ENCODE assay signal across 13 cellular contexts in the genomic region with DNA sequence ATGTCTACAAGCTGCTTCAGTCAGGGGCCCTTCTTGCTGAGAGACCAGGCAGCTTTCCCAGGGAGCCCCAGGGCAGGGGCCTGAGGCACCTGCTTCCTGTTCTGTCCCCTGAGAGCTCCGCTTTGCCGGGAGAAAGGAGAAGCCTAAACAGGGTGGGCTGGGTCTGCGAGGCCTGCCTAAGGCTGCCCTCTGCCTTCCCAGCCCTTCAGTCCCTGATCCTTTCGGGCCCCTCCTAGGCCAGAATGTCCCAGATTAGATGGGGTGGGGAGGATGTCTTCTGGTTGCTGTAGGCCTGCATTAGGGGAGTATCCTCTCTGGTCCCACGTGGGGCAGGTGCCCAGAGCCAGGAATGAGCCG.
DNase-seq lines count a peak whose midpoint lies in the region; ATAC-seq and TF ChIP-seq lines count a peak whose summit lies in the region.
"Had no signal": no experiment of that assay in that cellular context is flagged by ENCODE, and none has a peak within 500 bp of the region (broad histone marks: within the 10 kb centered on the region; RNA-seq: fewer than 3 reads in every experiment).

No MANE protein-coding gene starts in this region.

- H3K27ac Mint-ChIP-seq in progenitor cell of endocrine pancreas (peak overlapping the region; percentile 100), T-helper 17 cell (no peak overlapping the region)
- H3K27ac Mint-ChIP-seq: dendritic cell treated with granulocyte-macrophage colony-stimulating factor and Interleukin-4, amounts not matched to agents 40 ng/mL and 50 ng/mL, for 4 days had no signal

- DNase-seq in GM23248 (no peak), NCI-H2171 treated with DMSO at 0.1 percent for 48 hours (lab: John Stamatoyannopoulos, UW) (peak; percentile 45), esophagus muscularis mucosa (ENCODE audit: extremely low spot score) (no peak), progenitor cell of endocrine pancreas (ENCODE audit: low spot score, unreplicated experiment) (no peak), T-helper 17 cell (no peak)
- DNase-seq in activated T-cell treated with anti-CD3 and anti-CD28 coated beads, Interleukin-2, amount 50 U/mL, for 48 hours: no peak
- DNase-seq: DND-41, naive B cell, NCI-H510A had no signal

- H3F3A ChIP-seq in GM23248 (ENCODE audit: insufficient read depth): peaks cover 18% of the 10 kb centered on the region

- H3K4me2 ChIP-seq in GM23248 (ENCODE audit: unreplicated experiment): peak overlapping the region; percentile 46

- H3K27me3 Mint-ChIP-seq in progenitor cell of endocrine pancreas (no peaks in the 10 kb centered on the region), T-helper 17 cell (peaks cover 16% of the 10 kb centered on the region)

- no peak overlapping the region for H3K9ac ChIP-seq in GM23248

- H3K36me3 ChIP-seq in GM23248 (ENCODE audit: low read depth) (no peaks in the 10 kb centered on the region), esophagus muscularis mucosa (no peaks in the 10 kb centered on the region)

- no peaks in the 10 kb centered on the region for H3K27me3 ChIP-seq in GM23248 (replicated peaks; ENCODE audit: insufficient read depth)
- H3K27me3 ChIP-seq in esophagus muscularis mucosa: no peaks in the 10 kb centered on the region

- H3K4me1 ChIP-seq in GM23248 (ENCODE audit: insufficient read depth): peaks cover 36% of the 10 kb centered on the region
- peaks cover 61 to 84% (median 67%) of the 10 kb centered on the region in 4 donors for H3K4me1 ChIP-seq in esophagus muscularis mucosa

- H3K36me3 Mint-ChIP-seq in progenitor cell of endocrine pancreas (ENCODE audit: insufficient read depth): no peaks in the 10 kb centered on the region
- no peaks in the 10 kb centered on the region for H3K36me3 Mint-ChIP-seq in T-helper 17 cell (ENCODE audit: low read depth)
- H3K36me3 Mint-ChIP-seq: activated naive CD4-positive, alpha-beta T cell treated with anti-CD3 and anti-CD28 coated beads, Interleukin-2, amount 50 U/mL, for 72 hours; naive B cell had no signal

- H3K27ac ChIP-seq in GM23248: no peak overlapping the region
- H3K27ac ChIP-seq in esophagus muscularis mucosa (replicated peaks in 1 of 4): peak overlapping the region in 3 of 4 donors; percentile 33 to 52 (median 43)

- peaks cover 86% of the 10 kb centered on the region for H3K4me1 Mint-ChIP-seq in progenitor cell of endocrine pancreas (ENCODE audit: low read depth)
- H3K4me1 Mint-ChIP-seq in T-helper 17 cell: no peaks in the 10 kb centered on the region

- 61 to 63% methylated on average over 6 of the region's 6 CpGs for WGBS in GM23248 (ENCODE audit: low coverage in 1 of 2, low lambda C conversion rate in 2 of 2, missing lambda C conversion rate in 2 of 2), 2 experiments
- WGBS in esophagus muscularis mucosa: 26% methylated on average over 5 of the region's 6 CpGs

- H3K4me3 ChIP-seq in GM23248 (no peak overlapping the region), esophagus muscularis mucosa (peak overlapping the region in 2 of 4 donors; percentile 27 to 45)
- H3K4me3 ChIP-seq: K562 had no signal

- intact Hi-C loops in esophagus muscularis mucosa (cut with DNase I): no loop called here

- H3K9me3 ChIP-seq in GM23248 (ENCODE audit: low read depth) (no peaks in the 10 kb centered on the region), esophagus muscularis mucosa (no peaks in the 10 kb centered on the region), T-helper 17 cell (ENCODE audit: control insufficient read depth, low read length, poor library complexity, severe bottlenecking) (no peaks in the 10 kb centered on the region)

- no peak for TF ChIP-seq POLR2A in esophagus muscularis mucosa (IDR thresholded peaks at IDR 0.05; ENCODE audit: low read depth)

- TF ChIP-seq CTCF in esophagus muscularis mucosa (IDR thresholded peaks at IDR 0.05) (no peak), progenitor cell of endocrine pancreas (IDR thresholded peaks at IDR 0.05; ENCODE audit: unreplicated experiment) (no peak)

- in situ Hi-C loops in GM23248 (cut with MboI): no loop called here

- H3K4me3 Mint-ChIP-seq in progenitor cell of endocrine pancreas (ENCODE audit: low read depth) (peak overlapping the region; percentile 75), T-helper 17 cell (no peak overlapping the region)
- H3K4me3 Mint-ChIP-seq: dendritic cell treated with granulocyte-macrophage colony-stimulating factor and Interleukin-4, amounts not matched to agents 40 ng/mL and 50 ng/mL, for 4 days; naive B cell had no signal

- H3K9me3 Mint-ChIP-seq in progenitor cell of endocrine pancreas (ENCODE audit: low read depth): no peaks in the 10 kb centered on the region
- H3K9me3 Mint-ChIP-seq: activated naive CD4-positive, alpha-beta T cell treated with anti-CD3 and anti-CD28 coated beads, Interleukin-2, amount 50 U/mL, for 72 hours; dendritic cell treated with granulocyte-macrophage colony-stimulating factor and Interleukin-4, amounts not matched to agents 40 ng/mL and 50 ng/mL, for 4 days; naive B cell had no signal

- no peak overlapping the region for H2AFZ ChIP-seq in GM23248

- no peak for TF ChIP-seq EP300 in esophagus muscularis mucosa (IDR thresholded peaks at IDR 0.05)

- H3K79me2 ChIP-seq in GM23248 (ENCODE audit: insufficient read depth): no peaks in the 10 kb centered on the region

- no peaks in the 10 kb centered on the region for H3K9me2 ChIP-seq in GM23248 (ENCODE audit: insufficient read depth)

- no peaks in the 10 kb centered on the region for H4K20me1 ChIP-seq in GM23248 (ENCODE audit: insufficient read depth)

- no peak for ATAC-seq in T-helper 17 cell
- no peak for ATAC-seq in GM21825 (IDR thresholded peaks at IDR 0.05; ENCODE audit: unreplicated experiment)
- ATAC-seq: activated naive CD4-positive, alpha-beta T cell treated with anti-CD3 and anti-CD28 coated beads, Interleukin-2, amount 50 U/mL, for 72 hours; K562 had no signal
